ENCODE assay signal across 12 cellular contexts in genomic region chr18:46278481-46279465, GRCh38.
A peak's percentile ranks its signal among the peaks of the same experiment; 100 is the strongest.
DNase-seq lines count a peak whose midpoint lies in the region; ATAC-seq, FAIRE-seq and TF ChIP-seq lines count a peak whose summit lies in the region.
"Had no signal": no experiment of that assay in that cellular context is flagged by ENCODE, and none has a peak within 500 bp of the region (broad histone marks: within the 10 kb centered on the region; RNA-seq: fewer than 3 reads in every experiment).

No MANE protein-coding gene starts in this region.

- peak; percentile 52 for FAIRE-seq in RCC 7860 (lab: Jason Lieb, UNC)

- TF ChIP-seq CTCF in epithelial cell of esophagus (IDR thresholded peaks at IDR 0.05; ENCODE audit: insufficient read depth, low read depth, low read length, missing control alignments) = no peak

- H3K4me3 ChIP-seq in epithelial cell of esophagus (ENCODE audit: low read length) = no peak overlapping the region
- H3K4me3 ChIP-seq: lower lobe of right lung, PC-9 had no signal

- DNase-seq in DMS 273 (lab: John Stamatoyannopoulos, UW; ENCODE audit: unreplicated experiment) = peak; percentile 14
- no peak for DNase-seq in DMS 273 treated with DMSO at 0.1 percent for 48 hours (lab: John Stamatoyannopoulos, UW)
- peak; percentile 64 for DNase-seq in RCC 7860 (ENCODE audit: low spot score)
- peak; percentile 45 for DNase-seq in epithelial cell of esophagus (ENCODE audit: low read depth)
- DNase-seq in renal cortical epithelial cell (ENCODE audit: low read depth) = peak; percentile 57
- DNase-seq in NCI-H2029 (lab: John Stamatoyannopoulos, UW) = no peak
- no peak for DNase-seq in occipital lobe (lab: John Stamatoyannopoulos, UW)
- DNase-seq: activated gamma-delta T cell treated with Interleukin-2 at 50 U/mL for 16 hours, lower lobe of right lung, NCI-H1417, PC-9 had no signal

- no peak for ATAC-seq in GM21717 (IDR thresholded peaks at IDR 0.05; ENCODE audit: unreplicated experiment)
- ATAC-seq: lower lobe of right lung had no signal

Comparison
In these comparisons a context has a peak if more than half of its experiments do, and no peak if none do; other contexts are left out.
1. DNase-seq: peak in DMS 273 (single experiment), RCC 7860 (single experiment), epithelial cell of esophagus (single experiment) and renal cortical epithelial cell (single experiment); none in DMS 273 treated with DMSO at 0.1 percent for 48 hours (single experiment), NCI-H2029 (single experiment) and occipital lobe (single experiment).